25 cellular contexts compared by ENCODE assay signal in the genomic region with DNA sequence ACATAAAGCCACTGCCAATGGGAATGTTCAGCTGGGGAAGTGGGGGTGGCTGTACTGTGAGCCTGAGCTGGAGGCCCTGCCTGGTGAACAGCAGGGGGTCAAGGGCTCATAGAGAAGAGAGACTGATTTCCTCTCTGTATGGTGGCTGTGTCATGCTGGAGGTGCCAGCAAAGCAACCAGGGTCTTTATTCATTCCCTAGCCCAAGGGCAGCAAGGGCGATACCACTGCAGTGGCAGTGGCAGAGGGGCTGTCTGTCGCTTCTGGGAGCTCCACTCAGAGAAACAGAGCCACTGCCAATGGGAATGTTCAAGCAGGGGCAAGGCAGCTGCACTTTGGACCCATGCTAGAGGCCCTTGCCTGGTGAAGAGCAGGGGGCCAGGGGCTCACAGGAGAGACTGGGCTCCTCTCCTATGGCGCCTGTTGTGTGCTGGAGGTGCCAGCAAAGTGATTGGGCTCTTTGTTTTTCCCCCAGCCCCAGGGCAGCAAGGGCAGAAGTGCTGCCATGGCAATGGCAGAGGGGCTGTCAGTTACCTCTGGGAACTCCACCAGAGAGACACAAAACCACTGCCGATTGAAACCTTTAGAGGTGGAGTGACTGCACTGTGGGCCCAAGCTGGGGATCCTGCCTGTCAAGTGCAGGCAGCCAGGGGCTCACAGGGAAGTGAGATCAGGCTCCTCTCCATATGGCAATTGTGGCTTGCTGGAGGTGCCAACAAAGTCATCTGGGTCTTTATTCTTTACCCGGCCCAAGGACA.
"Had no signal": no experiment of that assay in that cellular context is flagged by ENCODE, and none has a peak within 500 bp of the region (broad histone marks: within the 10 kb centered on the region; RNA-seq: fewer than 3 reads in every experiment).

No MANE protein-coding gene starts in this region.

- H3K79me2 ChIP-seq: hepatocyte had no signal

- H3K4me1 ChIP-seq: breast epithelium, esophagus muscularis mucosa, left lung, spleen, upper lobe of left lung had no signal

- H3K27ac ChIP-seq: breast epithelium, dorsolateral prefrontal cortex, esophagus muscularis mucosa, hepatocyte, left lung, spleen, upper lobe of left lung had no signal

- H3K9me3 ChIP-seq: esophagus muscularis mucosa had no signal

- H3K36me3 ChIP-seq: breast epithelium, esophagus muscularis mucosa, left lung, spleen, upper lobe of left lung had no signal

- H2AFZ ChIP-seq: hepatocyte had no signal

- H3K27me3 ChIP-seq: breast epithelium, dorsolateral prefrontal cortex, esophagus muscularis mucosa, hepatocyte, left lung, spleen, upper lobe of left lung had no signal

- H3K4me2 ChIP-seq: hepatocyte had no signal

- DNase-seq: activated B cell treated with CpG ODN at 0.5 μM for 24 hours; activated CD4-positive, alpha-beta T cell treated with anti-CD3 and anti-CD28 coated beads for 36 hours; activated CD4-positive, alpha-beta T cell treated with anti-CD3 and anti-CD28 coated beads, Interleukin-2, amount 50 U/mL, for 4 hours; activated CD8-positive, alpha-beta memory T cell treated with anti-CD3 and anti-CD28 coated beads for 24 hours; activated effector memory CD4-positive, alpha-beta T cell treated with Interleukin-2 at 50 U/mL for 16 hours; activated naive CD4-positive, alpha-beta T cell treated with anti-CD3 and anti-CD28 coated beads for 36 hours; activated naive CD8-positive, alpha-beta T cell treated with anti-CD3 and anti-CD28 coated beads, Interleukin-2, amount 10 ng/mL, durations not matched to agents 7 days and 5 days; activated T-cell treated with anti-CD3 and anti-CD28 coated beads, Interleukin-2, amount 50 U/mL, for 72 hours; amniotic stem cell; dorsolateral prefrontal cortex; effector memory CD8-positive, alpha-beta T cell; glutamatergic neuron; kidney glomerular epithelial cell; left lung; naive thymus-derived CD4-positive, alpha-beta T cell; retina; stimulated activated CD4-positive, alpha-beta T cell treated with anti-CD3 and anti-CD28 coated beads, Interleukin-4, amount 100 ng/mL, for 1 hour; stimulated activated naive CD8-positive, alpha-beta T cell treated with anti-CD3 and anti-CD28 coated beads, Interleukin-15, Interleukin-2, amounts not matched to agents 100 U/mL and 50 U/mL, for 24 hours; T1000; upper lobe of left lung had no signal

- ATAC-seq: activated CD4-positive, alpha-beta T cell treated with anti-CD3 and anti-CD28 coated beads for 36 hours; activated T-cell treated with anti-CD3 and anti-CD28 coated beads, Interleukin-2, amount 50 U/mL, for 72 hours; effector memory CD8-positive, alpha-beta T cell; left lung had no signal

- H3K4me3 ChIP-seq: breast epithelium, dorsolateral prefrontal cortex, esophagus muscularis mucosa, hepatocyte, left lung, lung, spleen, upper lobe of left lung had no signal
